19 cellular contexts compared by ENCODE assay signal in the genomic region with DNA sequence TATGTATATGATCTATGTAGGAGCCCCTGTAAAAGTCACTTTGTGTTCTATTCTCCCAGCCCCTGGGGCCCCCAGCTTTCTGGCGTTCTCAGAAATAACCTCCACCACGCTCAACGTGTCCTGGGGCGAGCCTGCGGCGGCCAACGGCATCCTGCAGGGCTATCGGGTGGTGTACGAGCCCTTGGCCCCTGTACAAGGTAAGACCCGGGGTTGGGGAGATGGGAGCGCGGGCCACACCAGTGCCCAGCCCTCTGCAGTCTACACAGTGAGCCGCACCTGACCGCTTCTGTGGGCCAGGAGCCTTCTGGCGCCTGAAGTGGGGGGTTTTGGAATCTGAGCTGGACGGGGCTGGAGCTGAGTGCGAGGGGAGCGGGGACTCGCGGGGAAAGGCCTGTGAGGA.
"Had no signal": no experiment of that assay in that cellular context is flagged by ENCODE, and none has a peak within 500 bp of the region (broad histone marks: within the 10 kb centered on the region; RNA-seq: fewer than 3 reads in every experiment).

No MANE protein-coding gene starts in this region.

- H3K27ac ChIP-seq: SJSA1, SK-N-MC had no signal

- H3K9me3 ChIP-seq: MG63, SJSA1 had no signal

- H3K27me3 ChIP-seq: MG63, SJSA1 had no signal

- H3K36me3 ChIP-seq: MG63 had no signal

- H3K4me3 ChIP-seq: MG63, SJSA1, SK-N-MC had no signal

- DNase-seq: KBM-7, MG63, NCI-H1092, NCI-H1105 treated with DMSO at 0.1 percent for 48 hours, NCI-H1417 treated with DMSO at 0.1 percent for 48 hours, NCI-H146, NCI-H1694 treated with DMSO at 0.1 percent for 48 hours, NCI-H1930, NCI-H2081, NCI-H2107, NCI-H2227 treated with DMSO at 0.1 percent for 48 hours, NCI-H524, NCI-H526 treated with DMSO at 0.1 percent for 48 hours, NCI-H748 treated with DMSO at 0.1 percent for 48 hours, Right ventricle myocardium superior, RPMI8226, SIG-M5 had no signal

- H3K4me1 ChIP-seq: SJSA1 had no signal
